ENCODE assay signal across 8 cellular contexts in the genomic region with DNA sequence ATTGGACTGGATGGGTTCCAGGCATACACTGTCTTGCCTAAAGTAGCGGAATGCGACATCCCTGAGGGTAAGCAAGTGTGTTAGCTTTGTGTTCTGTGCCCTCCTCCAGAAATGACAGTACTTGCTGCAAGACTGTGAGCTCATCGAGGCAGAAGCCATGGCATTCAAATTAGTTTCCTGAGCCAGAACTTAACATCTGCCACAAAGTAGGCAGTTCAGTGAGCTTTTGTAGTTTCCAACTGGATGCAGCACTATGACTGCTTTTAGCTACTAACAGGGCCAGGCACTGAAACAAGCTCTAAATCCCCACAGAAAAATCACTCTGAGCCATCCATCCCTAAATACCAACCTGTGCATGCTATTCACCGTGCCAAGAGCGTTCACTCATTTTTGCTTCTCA. TPM values are rescaled to one million over a fixed set of nuclear protein-coding genes. Genes with fewer than 3 reads are reported as not detected.
DNase-seq lines count a peak whose midpoint lies in the region; ATAC-seq, FAIRE-seq and TF ChIP-seq lines count a peak whose summit lies in the region.

No MANE protein-coding gene starts in this region.

- no peak for ATAC-seq in heart right ventricle
- ATAC-seq in activated T-helper 17 cell treated with anti-CD3 and anti-CD28 coated beads, Interleukin-2, amount 50 U/mL, for 72 hours (replicated peaks): no peak

- no peak for DNase-seq in heart right ventricle
- DNase-seq in right atrium auricular region (ENCODE audit: low spot score): no peak
- DNase-seq in kidney: no peak
- DNase-seq in HPDE6-E6E7 (ENCODE audit: extremely low spot score): no peak
- no peak for DNase-seq in mucosa of gallbladder (ENCODE audit: low spot score)
- no peak for DNase-seq in LoVo (ENCODE audit: low spot score)
- DNase-seq in HTR-8/SVneo (ENCODE audit: insufficient read length, low spot score): no peak

- H3K9ac ChIP-seq in kidney (ENCODE audit: low read length in 2 of 2): no peak overlapping the region

- peaks cover 29% of the 10 kb centered on the region for H3K4me1 Mint-ChIP-seq in activated T-helper 17 cell treated with anti-CD3 and anti-CD28 coated beads, Interleukin-2, amount 50 U/mL, for 72 hours

- H3K9me3 Mint-ChIP-seq in activated T-helper 17 cell treated with anti-CD3 and anti-CD28 coated beads, Interleukin-2, amount 50 U/mL, for 72 hours: no peaks in the 10 kb centered on the region

- no peaks in the 10 kb centered on the region for H3K9me3 ChIP-seq in heart right ventricle
- no peaks in the 10 kb centered on the region for H3K9me3 ChIP-seq in right atrium auricular region
- no peaks in the 10 kb centered on the region for H3K9me3 ChIP-seq in kidney (ENCODE audit: control insufficient read depth in 1 of 2, low read length in 2 of 2)

- H3K36me3 Mint-ChIP-seq in activated T-helper 17 cell treated with anti-CD3 and anti-CD28 coated beads, Interleukin-2, amount 50 U/mL, for 72 hours (ENCODE audit: low read depth): peaks cover 23% of the 10 kb centered on the region

- H3K36me3 ChIP-seq in heart right ventricle (no peaks in the 10 kb centered on the region), right atrium auricular region (no peaks in the 10 kb centered on the region), kidney (ENCODE audit: control insufficient read depth in 1 of 2, insufficient read depth in 2 of 2, low read length in 2 of 2) (no peaks in the 10 kb centered on the region)

- intact Hi-C loops in heart right ventricle (cut with DNase I): no loop called here
- intact Hi-C loops in kidney (cut with DNase I): no loop called here

- FAIRE-seq in kidney (lab: Jason Lieb, UNC) (no peak), HTR-8/SVneo (lab: Jason Lieb, UNC) (no peak)

- peak overlapping the region; percentile 89 for H3K4me3 Mint-ChIP-seq in activated T-helper 17 cell treated with anti-CD3 and anti-CD28 coated beads, Interleukin-2, amount 50 U/mL, for 72 hours

- peak overlapping the region; percentile 20 for H3K27ac Mint-ChIP-seq in activated T-helper 17 cell treated with anti-CD3 and anti-CD28 coated beads, Interleukin-2, amount 50 U/mL, for 72 hours

- H3K27ac ChIP-seq in heart right ventricle: peak overlapping the region in 4 of 10 donors; percentile 81 to 95 (median 88)
- no peak overlapping the region for H3K27ac ChIP-seq in right atrium auricular region
- H3K27ac ChIP-seq in kidney (ENCODE audit: low read depth in 2 of 2, low read length in 2 of 2): no peak overlapping the region

- H3K27me3 ChIP-seq in heart right ventricle (no peaks in the 10 kb centered on the region), right atrium auricular region (no peaks in the 10 kb centered on the region)

- H3K4me1 ChIP-seq in heart right ventricle: peaks cover 0 to 38% (median 26%) of the 10 kb centered on the region in 9 donors
- H3K4me1 ChIP-seq in right atrium auricular region: peaks cover 0 to 22% of the 10 kb centered on the region in 2 donors
- H3K4me1 ChIP-seq in kidney (ENCODE audit: control insufficient read depth in 1 of 2, insufficient read depth in 1 of 2, low read depth in 1 of 2, low read length in 2 of 2): peaks cover 3 to 9% of the 10 kb centered on the region in 2 donors

- H3K4me3 ChIP-seq in heart right ventricle: peak overlapping the region in 8 of 10 donors; percentile 54 to 98 (median 83)
- H3K4me3 ChIP-seq in right atrium auricular region: peak overlapping the region in 1 of 2 donors; percentile 98
- H3K4me3 ChIP-seq in kidney (ENCODE audit: low read length in 2 of 2): peak overlapping the region; percentile 6 to 86

- H3K27me3 Mint-ChIP-seq in activated T-helper 17 cell treated with anti-CD3 and anti-CD28 coated beads, Interleukin-2, amount 50 U/mL, for 72 hours: peaks cover 7% of the 10 kb centered on the region

- TF ChIP-seq CTCF in heart right ventricle (IDR thresholded peaks at IDR 0.05) (no peak), right atrium auricular region (IDR thresholded peaks at IDR 0.05) (no peak), kidney (IDR thresholded peaks at IDR 0.05; ENCODE audit: borderline replicate concordance, extremely low read depth, insufficient read depth) (no peak)

- 56 to 66% methylated on average over 5 of the region's 5 CpGs for WGBS in heart right ventricle, 2 donors

RNA-seq across cellular contexts. Expression of gene FAR1, which starts 1.2 kb away (rescaled TPM):
- total RNA-seq in heart right ventricle (10 to 100 TPM; 28.4 to 45.9 (median 38.8) TPM), right atrium auricular region (10 to 100 TPM; 16.7 to 22.7 TPM), kidney (53.7 TPM), mucosa of gallbladder (28.2 TPM)
- polyA plus RNA-seq in heart right ventricle (10 to 100 TPM; 13.3 to 23.0 TPM), kidney (ENCODE audit: insufficient read depth, low read depth, low replicate concordance) (12.6 TPM)
- total RNA-seq in activated T-helper 17 cell treated with anti-CD3 and anti-CD28 coated beads, Interleukin-2, amount 50 U/mL, for 72 hours: 10 to 100 TPM; 22.7 to 48.4 TPM
